In genomic region chr3:192911293-192911692, GRCh38 we compare ENCODE assay signal across 3 cellular contexts.
TF ChIP-seq lines count a peak whose summit lies in the region.

No MANE protein-coding gene starts in this region.

TF ChIP-seq in IMR-90, 13 proteins besides CTCF, POLR2A, EP300 and RAD21:
- TF ChIP-seq CEBPB (IDR thresholded peaks at IDR 0.05; ENCODE audit: low read depth, low read length): no peak
- TF ChIP-seq RFX5 (IDR thresholded peaks at IDR 0.05; ENCODE audit: low read depth, low read length): no peak
- no peak for TF ChIP-seq ELK1 (IDR thresholded peaks at IDR 0.05; ENCODE audit: borderline replicate concordance, low read depth, low read length)
- no peak for TF ChIP-seq NFE2L2 (IDR thresholded peaks at IDR 0.05; ENCODE audit: low read depth, low read length)
- TF ChIP-seq MAZ (IDR thresholded peaks at IDR 0.05; ENCODE audit: borderline replicate concordance, low read depth, low read length): no peak
- TF ChIP-seq SMC3 (IDR thresholded peaks at IDR 0.05; ENCODE audit: low read depth, low read length): no peak
- no peak for TF ChIP-seq MAFK (IDR thresholded peaks at IDR 0.05; ENCODE audit: low read depth, low read length)
- TF ChIP-seq RCOR1 (IDR thresholded peaks at IDR 0.05; ENCODE audit: insufficient replicate concordance, low read length): no peak
- no peak for TF ChIP-seq FOS (IDR thresholded peaks at IDR 0.05; ENCODE audit: low read depth, low read length)
- no peak for TF ChIP-seq BHLHE40 (IDR thresholded peaks at IDR 0.05; ENCODE audit: low read depth, low read length)
- no peak for TF ChIP-seq MXI1 (IDR thresholded peaks at IDR 0.05; ENCODE audit: borderline replicate concordance, low read depth, low read length)
TF ChIP-seq in IMR-90: peak in this region for 0.

TF ChIP-seq in GM12878, 131 proteins besides CTCF, POLR2A, EP300 and RAD21:
- TF ChIP-seq MEF2B (IDR thresholded peaks at IDR 0.05; ENCODE audit: partially characterized antibody, poor library complexity, severe bottlenecking) (peak; percentile 33), MYB (IDR thresholded peaks at IDR 0.05; ENCODE audit: borderline replicate concordance, low read depth, low read length) (no peak), E4F1 (IDR thresholded peaks at IDR 0.05; ENCODE audit: borderline replicate concordance, partially characterized antibody) (no peak), BMI1 (IDR thresholded peaks at IDR 0.05; ENCODE audit: borderline replicate concordance) (no peak)

TF ChIP-seq in HepG2, 621 proteins besides CTCF, POLR2A, EP300 and RAD21:
- TF ChIP-seq MED8 (CRISPR knock-in tag; IDR thresholded peaks at IDR 0.05; ENCODE audit: insufficient replicate concordance) (no peak), KLF6 (CRISPR knock-in tag; IDR thresholded peaks at IDR 0.05) (no peak), EEA1 (CRISPR knock-in tag; IDR thresholded peaks at IDR 0.05; ENCODE audit: borderline replicate concordance) (no peak), POGZ (CRISPR knock-in tag; IDR thresholded peaks at IDR 0.05) (no peak), CBX2 (IDR thresholded peaks at IDR 0.05; ENCODE audit: low read depth, low read length) (no peak), CBX2 (CRISPR knock-in tag; IDR thresholded peaks at IDR 0.05; ENCODE audit: low read depth) (no peak), ZNF672 (CRISPR knock-in tag; IDR thresholded peaks at IDR 0.05) (no peak), DMAP1 (CRISPR knock-in tag; IDR thresholded peaks at IDR 0.05) (no peak), ZNF644 (CRISPR knock-in tag; IDR thresholded peaks at IDR 0.05; ENCODE audit: low read depth) (no peak), REL (CRISPR knock-in tag; conservative IDR thresholded peaks at IDR 0.05) (no peak), GTF2F1 (IDR thresholded peaks at IDR 0.05; ENCODE audit: low read length) (no peak), ZNF773 (CRISPR knock-in tag; IDR thresholded peaks at IDR 0.05; ENCODE audit: borderline replicate concordance) (no peak), ZBTB43 (CRISPR knock-in tag; conservative IDR thresholded peaks at IDR 0.05) (no peak), ISL2 (CRISPR knock-in tag; IDR thresholded peaks at IDR 0.05) (no peak), RXRA (CRISPR knock-in tag; IDR thresholded peaks at IDR 0.05) (no peak), ZNF780A (CRISPR knock-in tag; IDR thresholded peaks at IDR 0.05) (no peak), SP1 (IDR thresholded peaks at IDR 0.05) (no peak), SP1 (CRISPR knock-in tag; IDR thresholded peaks at IDR 0.05) (no peak), ZNF564 (CRISPR knock-in tag; IDR thresholded peaks at IDR 0.05) (no peak)
